In the genomic region with DNA sequence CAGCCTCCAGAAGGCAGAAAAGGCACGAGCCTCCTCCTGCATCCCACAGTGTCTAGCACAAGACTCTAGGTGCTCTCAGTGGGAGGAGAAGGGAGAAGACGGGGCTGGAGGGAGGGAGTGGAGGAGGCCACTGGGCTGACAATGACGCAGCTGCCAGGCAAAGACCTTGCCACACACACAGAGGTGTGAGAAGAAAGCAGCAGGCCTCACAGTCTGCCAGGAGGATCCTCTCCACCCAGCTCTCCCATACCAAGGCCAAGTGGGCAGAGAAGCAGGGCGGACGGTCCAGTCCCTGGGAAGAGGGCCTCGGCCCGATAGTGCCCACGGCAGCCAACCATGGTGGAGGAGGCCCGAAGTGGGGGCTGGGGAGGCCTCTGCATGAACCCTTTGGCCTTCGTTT, we compare ENCODE assay signal across 20 cellular contexts.
DNase-seq lines count a peak whose midpoint lies in the region; ATAC-seq and TF ChIP-seq lines count a peak whose summit lies in the region.
"Had no signal": no experiment of that assay in that cellular context is flagged by ENCODE, and none has a peak within 500 bp of the region (broad histone marks: within the 10 kb centered on the region; RNA-seq: fewer than 3 reads in every experiment).

No MANE protein-coding gene starts in this region.

- H3K27ac Mint-ChIP-seq in mesothelial cell of epicardium (peak overlapping the region; percentile 93), natural killer cell (no peak overlapping the region)
- H3K27ac Mint-ChIP-seq in activated CD4-positive, alpha-beta T cell treated with anti-CD3 and anti-CD28 coated beads, Interleukin-2, amount 10 ng/mL, durations not matched to agents 7 days and 5 days: no peak overlapping the region
- H3K27ac Mint-ChIP-seq: activated CD8-positive, alpha-beta T cell treated with anti-CD3 and anti-CD28 coated beads for 36 hours; T-helper 1 cell treated with Interleukin-12 subunit alpha and Interleukin-12 subunit beta and Interleukin-4 antibody, amounts not matched to agents 30 μg/mL and 1 μg/mL, for 36 hours had no signal

- no peak overlapping the region for H3K4me3 Mint-ChIP-seq in mesothelial cell of epicardium
- no peak overlapping the region for H3K4me3 Mint-ChIP-seq in natural killer cell
- no peak overlapping the region for H3K4me3 Mint-ChIP-seq in activated CD4-positive, alpha-beta T cell treated with anti-CD3 and anti-CD28 coated beads, Interleukin-2, amount 10 ng/mL, durations not matched to agents 7 days and 5 days
- H3K4me3 Mint-ChIP-seq: activated CD8-positive, alpha-beta T cell treated with anti-CD3 and anti-CD28 coated beads for 36 hours; stimulated activated memory B cell treated with anti-CD40 and anti-IgM and Interleukin-4, amounts not matched to agents 10 μg/mL and 1 μg/mL and 100 μg/mL, for 72 hours; T-helper 1 cell treated with Interleukin-12 subunit alpha and Interleukin-12 subunit beta and Interleukin-4 antibody, amounts not matched to agents 30 μg/mL and 1 μg/mL, for 36 hours had no signal

- no peaks in the 10 kb centered on the region for H3K9me3 Mint-ChIP-seq in mesothelial cell of epicardium
- no peaks in the 10 kb centered on the region for H3K9me3 Mint-ChIP-seq in natural killer cell
- no peaks in the 10 kb centered on the region for H3K9me3 Mint-ChIP-seq in activated CD4-positive, alpha-beta T cell treated with anti-CD3 and anti-CD28 coated beads, Interleukin-2, amount 10 ng/mL, durations not matched to agents 7 days and 5 days
- H3K9me3 Mint-ChIP-seq: activated CD8-positive, alpha-beta T cell treated with anti-CD3 and anti-CD28 coated beads for 36 hours; activated naive CD4-positive, alpha-beta T cell treated with anti-CD3 and anti-CD28 coated beads, Interleukin-2, amount 50 U/mL, for 72 hours; T-helper 1 cell treated with Interleukin-12 subunit alpha and Interleukin-12 subunit beta and Interleukin-4 antibody, amounts not matched to agents 30 μg/mL and 1 μg/mL, for 36 hours had no signal

- no peak for DNase-seq in RWPE1 (ENCODE audit: low spot score)
- DNase-seq in esophagus muscularis mucosa (ENCODE audit: extremely low spot score): no peak
- no peak for DNase-seq in mesothelial cell of epicardium (ENCODE audit: low spot score in 2 of 2, unreplicated experiment in 2 of 2)
- DNase-seq in uterus: no peak
- no peak for DNase-seq in natural killer cell
- DNase-seq in activated CD4-positive, alpha-beta T cell treated with anti-CD3 and anti-CD28 coated beads, Interleukin-2, amount 10 ng/mL, durations not matched to agents 7 days and 5 days: no peak
- DNase-seq: activated CD8-positive, alpha-beta T cell treated with anti-CD3 and anti-CD28 coated beads for 36 hours; AML-193; cortex of kidney; kidney; midbrain; NCI-H1417 treated with DMSO at 0.1 percent for 48 hours; NCI-H748 treated with DMSO at 0.1 percent for 48 hours; tibial artery; WERI-Rb-1 had no signal

- H3K36me3 ChIP-seq in esophagus muscularis mucosa (peaks cover 4 to 71% (median 40%) of the 10 kb centered on the region in 4 donors), uterus (no peaks in the 10 kb centered on the region)
- H3K36me3 ChIP-seq: neutrophil had no signal

- H3K27me3 ChIP-seq in esophagus muscularis mucosa (no peaks in the 10 kb centered on the region), uterus (no peaks in the 10 kb centered on the region)
- H3K27me3 ChIP-seq: neutrophil, tibial artery had no signal

- ATAC-seq in natural killer cell: no peak
- ATAC-seq in GM19455 (IDR thresholded peaks at IDR 0.05; ENCODE audit: unreplicated experiment): no peak
- ATAC-seq: activated CD8-positive, alpha-beta T cell treated with anti-CD3 and anti-CD28 coated beads for 36 hours; activated naive CD4-positive, alpha-beta T cell treated with anti-CD3 and anti-CD28 coated beads, Interleukin-2, amount 50 U/mL, for 72 hours; stimulated activated memory B cell treated with anti-CD40 and anti-IgM and Interleukin-4, amounts not matched to agents 10 μg/mL and 1 μg/mL and 100 μg/mL, for 72 hours had no signal

- H3K27me3 Mint-ChIP-seq in mesothelial cell of epicardium (ENCODE audit: low read depth) (no peaks in the 10 kb centered on the region), natural killer cell (ENCODE audit: low read depth in 2 of 2) (no peaks in the 10 kb centered on the region)
- no peaks in the 10 kb centered on the region for H3K27me3 Mint-ChIP-seq in activated CD4-positive, alpha-beta T cell treated with anti-CD3 and anti-CD28 coated beads, Interleukin-2, amount 10 ng/mL, durations not matched to agents 7 days and 5 days
- H3K27me3 Mint-ChIP-seq: activated CD8-positive, alpha-beta T cell treated with anti-CD3 and anti-CD28 coated beads for 36 hours; stimulated activated memory B cell treated with anti-CD40 and anti-IgM and Interleukin-4, amounts not matched to agents 10 μg/mL and 1 μg/mL and 100 μg/mL, for 72 hours had no signal

- POLR2A ChIA-PET in RWPE1 (lab: Yijun Ruan, JAX; ENCODE audit: low non-redundant PET): no interaction called here
- POLR2A ChIA-PET in activated CD4-positive, alpha-beta T cell treated with anti-CD3 and anti-CD28 coated beads, Interleukin-2, amount 10 ng/mL, durations not matched to agents 7 days and 5 days (lab: Charles Lee): no interaction called here

- peak; percentile 6 for TF ChIP-seq EP300 in esophagus muscularis mucosa (IDR thresholded peaks at IDR 0.05)

- peaks cover 11% of the 10 kb centered on the region for H3K36me3 Mint-ChIP-seq in mesothelial cell of epicardium
- no peaks in the 10 kb centered on the region for H3K36me3 Mint-ChIP-seq in natural killer cell
- H3K36me3 Mint-ChIP-seq in activated CD4-positive, alpha-beta T cell treated with anti-CD3 and anti-CD28 coated beads, Interleukin-2, amount 10 ng/mL, durations not matched to agents 7 days and 5 days (ENCODE audit: low read depth): peaks cover 7% of the 10 kb centered on the region

- TF ChIP-seq POLR2A in esophagus muscularis mucosa (IDR thresholded peaks at IDR 0.05; ENCODE audit: low read depth): no peak
- TF ChIP-seq POLR2A in uterus (IDR thresholded peaks at IDR 0.05): no peak

- H3K27ac ChIP-seq in RWPE1 (peak overlapping the region; percentile 30), esophagus muscularis mucosa (replicated peaks in 1 of 4) (peak overlapping the region; percentile 25 to 83 (median 77)), uterus (peak overlapping the region; percentile 60 to 66)
- H3K27ac ChIP-seq: neutrophil, tibial artery, WERI-Rb-1 had no signal

- intact Hi-C loops in esophagus muscularis mucosa (cut with DNase I): no loop called here
- intact Hi-C loops in uterus (cut with DNase I; ENCODE audit: low total_unique reads): no loop called here
- intact Hi-C loops in natural killer cell (cut with micrococcal nuclease): no loop called here

- H3K4me1 Mint-ChIP-seq in mesothelial cell of epicardium (peaks cover 21% of the 10 kb centered on the region), natural killer cell (peaks cover 13 to 32% of the 10 kb centered on the region in 2 donors)
- peaks cover 15% of the 10 kb centered on the region for H3K4me1 Mint-ChIP-seq in activated CD4-positive, alpha-beta T cell treated with anti-CD3 and anti-CD28 coated beads, Interleukin-2, amount 10 ng/mL, durations not matched to agents 7 days and 5 days

- H3K4me3 ChIP-seq in esophagus muscularis mucosa: no peak overlapping the region
- no peak overlapping the region for H3K4me3 ChIP-seq in uterus
- H3K4me3 ChIP-seq: tibial artery had no signal

- H3K4me1 ChIP-seq in esophagus muscularis mucosa (peaks cover 39 to 93% (median 76%) of the 10 kb centered on the region in 4 donors), uterus (peaks cover 0 to 5% of the 10 kb centered on the region in 2 donors)

- TF ChIP-seq CTCF in RWPE1 (conservative IDR thresholded peaks at IDR 0.05; ENCODE audit: low read depth) (no peak), esophagus muscularis mucosa (IDR thresholded peaks at IDR 0.05) (no peak), mesothelial cell of epicardium (IDR thresholded peaks at IDR 0.05; ENCODE audit: unreplicated experiment) (no peak), uterus (IDR thresholded peaks at IDR 0.05) (no peak), natural killer cell (IDR thresholded peaks at IDR 0.05) (no peak)

- WGBS in esophagus muscularis mucosa: 67% methylated on average over 3 of the region's 10 CpGs

- H3K9me3 ChIP-seq in esophagus muscularis mucosa (no peaks in the 10 kb centered on the region), uterus (no peaks in the 10 kb centered on the region)
- H3K9me3 ChIP-seq: neutrophil, tibial artery had no signal

- CTCF ChIA-PET in RWPE1 (lab: Yijun Ruan, JAX): no interaction called here
- CTCF ChIA-PET in activated CD4-positive, alpha-beta T cell treated with anti-CD3 and anti-CD28 coated beads, Interleukin-2, amount 10 ng/mL, durations not matched to agents 7 days and 5 days (lab: Charles Lee): interaction anchor here (0.9 kb wide), 1 partner anchor 169 kb away, joined by 3 read pairs; no protein-coding TSS in a partner anchor
